Comparison of ENCODE assay signal across 22 cellular contexts in the genomic region with DNA sequence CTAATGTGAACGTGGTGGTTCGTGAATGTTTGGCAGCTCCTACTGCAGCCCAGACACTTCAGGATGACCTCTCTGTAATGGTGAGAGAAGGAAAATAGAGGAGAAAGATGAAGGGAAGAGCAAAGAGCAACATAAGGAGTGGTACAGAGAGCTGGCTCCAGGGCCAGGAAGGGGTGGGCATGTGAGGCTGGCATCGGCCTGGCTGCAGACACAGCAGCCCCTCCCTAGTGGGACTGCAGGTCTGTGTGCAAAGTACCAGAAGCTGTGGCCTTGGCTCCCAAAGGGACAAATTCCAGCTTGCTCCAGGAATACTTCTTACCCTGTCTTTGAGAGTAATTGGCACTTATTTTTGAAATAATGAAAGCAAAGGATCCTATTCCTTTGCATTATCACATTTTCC. TPM values are rescaled to one million over a fixed set of nuclear protein-coding genes. Genes with fewer than 3 reads are reported as not detected.
DNase-seq lines count a peak whose midpoint lies in the region; ATAC-seq and TF ChIP-seq lines count a peak whose summit lies in the region.
"Had no signal": no experiment of that assay in that cellular context is flagged by ENCODE, and none has a peak within 500 bp of the region (broad histone marks: within the 10 kb centered on the region; RNA-seq: fewer than 3 reads in every experiment).

No MANE protein-coding gene starts in this region.

- H3K4me3 Mint-ChIP-seq in WTC11 (no peak overlapping the region), osteocyte (ENCODE audit: unreplicated experiment) (peak overlapping the region; percentile 27)
- H3K4me3 Mint-ChIP-seq: activated naive CD4-positive, alpha-beta T cell treated with anti-CD3 and anti-CD28 coated beads, Interleukin-2, amount 50 U/mL, for 24 hours; CD8-positive, alpha-beta memory T cell had no signal

- CTCF ChIA-PET in WTC11 (lab: Charles Lee), result interaction anchor here (1.1 kb wide), 1 partner anchor 23 kb away, joined by 4 read pairs; no protein-coding TSS in a partner anchor

- H3K4me1 Mint-ChIP-seq in WTC11 (peaks cover 43% of the 10 kb centered on the region), osteocyte (ENCODE audit: unreplicated experiment) (peaks cover 96% of the 10 kb centered on the region)
- H3K4me1 Mint-ChIP-seq: activated naive CD4-positive, alpha-beta T cell treated with anti-CD3 and anti-CD28 coated beads, Interleukin-2, amount 50 U/mL, for 24 hours; CD8-positive, alpha-beta memory T cell had no signal

- TF ChIP-seq POLR2A in esophagus muscularis mucosa (IDR thresholded peaks at IDR 0.05; ENCODE audit: low read depth), result no peak

- no peak for TF ChIP-seq EP300 in esophagus muscularis mucosa (IDR thresholded peaks at IDR 0.05)

- TF ChIP-seq CTCF in WTC11 (IDR thresholded peaks at IDR 0.05) (no peak), esophagus muscularis mucosa (IDR thresholded peaks at IDR 0.05) (no peak), osteocyte (IDR thresholded peaks at IDR 0.05) (no peak)

- DNase-seq in WTC11 (ENCODE audit: low spot score) (no peak), esophagus muscularis mucosa (ENCODE audit: extremely low spot score) (no peak), osteocyte (ENCODE audit: extremely low spot score, unreplicated experiment) (no peak), activated gamma-delta T cell treated with Interleukin-2 at 50 U/mL for 16 hours (no peak), DMS79 treated with DMSO at 0.1 percent for 48 hours (lab: John Stamatoyannopoulos, UW) (no peak), NCI-H69 (lab: John Stamatoyannopoulos, UW) (no peak)
- DNase-seq: ACHN; activated CD4-positive, alpha-beta T cell treated with anti-CD3 and anti-CD28 coated beads, Interleukin-2, amount 50 U/mL, for 1 hour; BE2C; CD8-positive, alpha-beta memory T cell; kidney; NCI-H1694; NCI-H524; stimulated activated naive CD4-positive, alpha-beta T cell; T-helper 9 cell; WERI-Rb-1 had no signal

- no peak overlapping the region for H2AFZ ChIP-seq in ACC112 (ENCODE audit: low read length, unreplicated experiment)

- POLR2A ChIA-PET in WTC11 (lab: Charles Lee), result no interaction called here

- H3K27me3 Mint-ChIP-seq in WTC11 (ENCODE audit: low read depth) (no peaks in the 10 kb centered on the region), osteocyte (ENCODE audit: unreplicated experiment) (no peaks in the 10 kb centered on the region)
- H3K27me3 Mint-ChIP-seq: progenitor cell of endocrine pancreas had no signal

- H3K27ac ChIP-seq in ACC112 (ENCODE audit: low read depth, low read length), result peak overlapping the region; percentile 87
- H3K27ac ChIP-seq in esophagus muscularis mucosa (replicated peaks in 1 of 4), result peak overlapping the region; percentile 72 to 82 (median 75)
- H3K27ac ChIP-seq: WERI-Rb-1 had no signal

- H3K27ac Mint-ChIP-seq in WTC11 (peak overlapping the region; percentile 62; the same call in 1 of the 2 replicates), osteocyte (ENCODE audit: unreplicated experiment) (peak overlapping the region; percentile 96)
- H3K27ac Mint-ChIP-seq: activated naive CD4-positive, alpha-beta T cell treated with anti-CD3 and anti-CD28 coated beads, Interleukin-2, amount 50 U/mL, for 24 hours; CD8-positive, alpha-beta memory T cell; progenitor cell of endocrine pancreas had no signal

- H3K9me3 Mint-ChIP-seq in WTC11 (no peaks in the 10 kb centered on the region), osteocyte (ENCODE audit: unreplicated experiment) (no peaks in the 10 kb centered on the region)
- H3K9me3 Mint-ChIP-seq: activated naive CD4-positive, alpha-beta T cell treated with anti-CD3 and anti-CD28 coated beads, Interleukin-2, amount 50 U/mL, for 24 hours; CD8-positive, alpha-beta memory T cell had no signal

- intact Hi-C loops in esophagus muscularis mucosa (cut with DNase I), result no loop called here

- ATAC-seq in WTC11 (no peak), GM21723 (IDR thresholded peaks at IDR 0.05; ENCODE audit: unreplicated experiment) (no peak)
- ATAC-seq: PC-3 had no signal

- H3K79me2 ChIP-seq in ACC112 (ENCODE audit: control insufficient read depth, insufficient read depth, low read length, unreplicated experiment), result peaks cover 94% of the 10 kb centered on the region

- 41% methylated on average over 3 of the region's 3 CpGs for WGBS in esophagus muscularis mucosa

- H3K4me3 ChIP-seq in ACC112 (ENCODE audit: low read depth, low read length), result no peak overlapping the region
- no peak overlapping the region for H3K4me3 ChIP-seq in esophagus muscularis mucosa
- H3K4me3 ChIP-seq: lung had no signal

- H3K27me3 ChIP-seq in ACC112 (ENCODE audit: insufficient read depth, low read length) (no peaks in the 10 kb centered on the region), esophagus muscularis mucosa (no peaks in the 10 kb centered on the region)
- H3K27me3 ChIP-seq: BE2C had no signal

- H3K36me3 Mint-ChIP-seq in WTC11 (peaks cover 29% of the 10 kb centered on the region), osteocyte (ENCODE audit: unreplicated experiment) (peaks cover 32% of the 10 kb centered on the region)
- H3K36me3 Mint-ChIP-seq: activated naive CD4-positive, alpha-beta T cell treated with anti-CD3 and anti-CD28 coated beads, Interleukin-2, amount 50 U/mL, for 24 hours had no signal

- H3K4me1 ChIP-seq in ACC112 (ENCODE audit: control insufficient read depth, insufficient read depth, low read length, unreplicated experiment) (peaks cover 88% of the 10 kb centered on the region), esophagus muscularis mucosa (peaks cover 74 to 100% (median 98%) of the 10 kb centered on the region in 4 donors)
- H3K4me1 ChIP-seq: BE2C had no signal

- no peaks in the 10 kb centered on the region for H3K9me3 ChIP-seq in esophagus muscularis mucosa
- H3K9me3 ChIP-seq: BE2C had no signal

- H3K36me3 ChIP-seq in ACC112 (ENCODE audit: insufficient read depth, low read length) (peaks cover 34% of the 10 kb centered on the region), esophagus muscularis mucosa (peaks cover 0 to 29% (median 12%) of the 10 kb centered on the region in 4 donors)
- H3K36me3 ChIP-seq: BE2C had no signal

TF ChIP-seq in WTC11, 78 proteins besides CTCF, POLR2A, EP300 and RAD21 (continues in another document):
- TF ChIP-seq NFE2L1 (CRISPR knock-in tag; IDR thresholded peaks at IDR 0.05), result no peak
- no peak for TF ChIP-seq NFATC4 (CRISPR knock-in tag; IDR thresholded peaks at IDR 0.05)
- no peak for TF ChIP-seq GTF2I (CRISPR knock-in tag; conservative IDR thresholded peaks at IDR 0.05)
- TF ChIP-seq, protein P1, sequence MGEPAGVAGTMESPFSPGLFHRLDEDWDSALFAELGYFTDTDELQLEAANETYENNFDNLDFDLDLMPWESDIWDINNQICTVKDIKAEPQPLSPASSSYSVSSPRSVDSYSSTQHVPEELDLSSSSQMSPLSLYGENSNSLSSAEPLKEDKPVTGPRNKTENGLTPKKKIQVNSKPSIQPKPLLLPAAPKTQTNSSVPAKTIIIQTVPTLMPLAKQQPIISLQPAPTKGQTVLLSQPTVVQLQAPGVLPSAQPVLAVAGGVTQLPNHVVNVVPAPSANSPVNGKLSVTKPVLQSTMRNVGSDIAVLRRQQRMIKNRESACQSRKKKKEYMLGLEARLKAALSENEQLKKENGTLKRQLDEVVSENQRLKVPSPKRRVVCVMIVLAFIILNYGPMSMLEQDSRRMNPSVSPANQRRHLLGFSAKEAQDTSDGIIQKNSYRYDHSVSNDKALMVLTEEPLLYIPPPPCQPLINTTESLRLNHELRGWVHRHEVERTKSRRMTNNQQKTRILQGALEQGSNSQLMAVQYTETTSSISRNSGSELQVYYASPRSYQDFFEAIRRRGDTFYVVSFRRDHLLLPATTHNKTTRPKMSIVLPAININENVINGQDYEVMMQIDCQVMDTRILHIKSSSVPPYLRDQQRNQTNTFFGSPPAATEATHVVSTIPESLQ (CRISPR knock-in tag; IDR thresholded peaks at IDR 0.05), result no peak
- no peak for TF ChIP-seq AR (CRISPR knock-in tag; IDR thresholded peaks at IDR 0.05)
- no peak for TF ChIP-seq RELA (CRISPR knock-in tag; IDR thresholded peaks at IDR 0.05; ENCODE audit: borderline replicate concordance)
- TF ChIP-seq ZSCAN18 (CRISPR knock-in tag; IDR thresholded peaks at IDR 0.05), result no peak
- no peak for TF ChIP-seq TEAD1 (CRISPR knock-in tag; IDR thresholded peaks at IDR 0.05)
- no peak for TF ChIP-seq MYBL2 (CRISPR knock-in tag; IDR thresholded peaks at IDR 0.05)
- no peak for TF ChIP-seq PRRX2 (CRISPR knock-in tag; IDR thresholded peaks at IDR 0.05)

RNA-seq across cellular contexts. Expression of gene FSTL1, which starts 10.0 kb away (rescaled TPM):
- total RNA-seq in WTC11 (2021) (271 to 286 TPM (median 272 TPM) in 3 replicates), esophagus muscularis mucosa (100 to 1,000 TPM; 409 to 701 (median 677) TPM), osteocyte (2,574 and 2,723 TPM in 2 replicates)
